21 cellular contexts compared by ENCODE assay signal in genomic region chr20:60453388-60453787, GRCh38.
"Had no signal": no experiment of that assay in that cellular context is flagged by ENCODE, and none has a peak within 500 bp of the region (broad histone marks: within the 10 kb centered on the region; RNA-seq: fewer than 3 reads in every experiment).

No MANE protein-coding gene starts in this region.

- ATAC-seq: naive thymus-derived CD4-positive, alpha-beta T cell; natural killer cell; pancreas; right cardiac atrium; stimulated activated naive CD8-positive, alpha-beta T cell treated with anti-CD3 and anti-CD28 coated beads, Interleukin-15, amount 100 ng/mL, for 72 hours; upper lobe of right lung had no signal

- DNase-seq: naive thymus-derived CD4-positive, alpha-beta T cell; natural killer cell; nucleus accumbens; pancreas; right cardiac atrium; right lobe of liver; spleen; stimulated activated CD4-positive, alpha-beta T cell treated with anti-CD3 and anti-CD28 coated beads, Interleukin-12 subunit alpha, Interleukin-12 subunit beta, amount 100 ng/mL, for 4 hours; stimulated activated CD4-positive, alpha-beta T cell treated with anti-CD3 and anti-CD28 coated beads, Interleukin-1b, Interleukin-23, amount 100 ng/mL, for 48 hours; stimulated activated CD4-positive, alpha-beta T cell treated with anti-CD3 and anti-CD28 coated beads, Interleukin-4, amount 100 ng/mL, for 1 hour; stimulated activated CD4-positive, alpha-beta T cell treated with anti-CD3 and anti-CD28 coated beads, Interleukin-4, amount 100 ng/mL, for 4 hours; stimulated activated CD8-positive, alpha-beta memory T cell treated with anti-CD3 and anti-CD28 coated beads, Interleukin-4, amount 100 ng/mL, for 48 hours; stimulated activated naive CD4-positive, alpha-beta T cell; stimulated activated naive CD8-positive, alpha-beta T cell treated with anti-CD3 and anti-CD28 coated beads, Interleukin-15, amount 100 ng/mL, for 72 hours; stimulated activated naive CD8-positive, alpha-beta T cell treated with anti-CD3 and anti-CD28 coated beads, Interleukin-15, Interleukin-2, amounts not matched to agents 100 U/mL and 50 U/mL, for 24 hours; substantia nigra; testis; tibial artery; transverse colon; upper lobe of right lung; uterus had no signal
